ENCODE assay signal across 8 cellular contexts in genomic region chr9:100598641-100599145, GRCh38. TPM values are rescaled to one million over a fixed set of nuclear protein-coding genes. Genes with fewer than 3 reads are reported as not detected.
DNase-seq lines count a peak whose midpoint lies in the region; ATAC-seq lines count a peak whose summit lies in the region.

No MANE protein-coding gene starts in this region.

- H3K4me3 ChIP-seq in endocrine pancreas (ENCODE audit: control insufficient read depth, insufficient read depth, low read length): peak overlapping the region; percentile 84

- no peaks in the 10 kb centered on the region for H3K9me3 ChIP-seq in endocrine pancreas (ENCODE audit: control insufficient read depth, low read length)

- peak; percentile 89 for DNase-seq in CD1c-positive myeloid dendritic cell (ENCODE audit: extremely low spot score)
- DNase-seq in NCI-H748 treated with DMSO at 0.1 percent for 48 hours (lab: John Stamatoyannopoulos, UW): peak; percentile 91
- peak; percentile 58 to 68 for DNase-seq in activated CD8-positive, alpha-beta memory T cell treated with anti-CD3 and anti-CD28 coated beads for 4 hours (ENCODE audit: low read depth in 2 of 2)
- DNase-seq in mesenteric fat pad (ENCODE audit: low spot score): peak; percentile 93
- DNase-seq in stimulated activated CD8-positive, alpha-beta memory T cell treated with anti-CD3 and anti-CD28 coated beads, Interleukin-15, amount 100 ng/mL, for 24 hours (ENCODE audit: low read depth): peak; percentile 60

- H3K4me1 ChIP-seq in endocrine pancreas (ENCODE audit: control insufficient read depth, insufficient read depth, low read length): no peaks in the 10 kb centered on the region

- ATAC-seq in GM19395 (IDR thresholded peaks at IDR 0.05; ENCODE audit: unreplicated experiment) (peak; percentile 79), HG03520 (IDR thresholded peaks at IDR 0.05; ENCODE audit: unreplicated experiment) (peak; percentile 64)

- H3K9ac ChIP-seq in endocrine pancreas (ENCODE audit: control insufficient read depth, insufficient read depth, low read length): peak overlapping the region; percentile 50

- no peaks in the 10 kb centered on the region for H3K36me3 ChIP-seq in endocrine pancreas (ENCODE audit: control insufficient read depth, insufficient read depth, low read length)

- H3K27me3 ChIP-seq in endocrine pancreas (ENCODE audit: control insufficient read depth, insufficient read depth, low read length): no peaks in the 10 kb centered on the region

RNA-seq across cellular contexts. Expression of gene CAVIN4, which starts 20.8 kb away (rescaled TPM):
- 0.26 TPM for total RNA-seq in mesenteric fat pad

Comparison
In these comparisons a context has a peak if more than half of its experiments do, and no peak if none do; other contexts are left out.
1. Peak in every context shown above with its lines: DNase-seq, ATAC-seq and H3K4me3 ChIP-seq.